Comparison of ENCODE assay signal across 2 cellular contexts in the genomic region with DNA sequence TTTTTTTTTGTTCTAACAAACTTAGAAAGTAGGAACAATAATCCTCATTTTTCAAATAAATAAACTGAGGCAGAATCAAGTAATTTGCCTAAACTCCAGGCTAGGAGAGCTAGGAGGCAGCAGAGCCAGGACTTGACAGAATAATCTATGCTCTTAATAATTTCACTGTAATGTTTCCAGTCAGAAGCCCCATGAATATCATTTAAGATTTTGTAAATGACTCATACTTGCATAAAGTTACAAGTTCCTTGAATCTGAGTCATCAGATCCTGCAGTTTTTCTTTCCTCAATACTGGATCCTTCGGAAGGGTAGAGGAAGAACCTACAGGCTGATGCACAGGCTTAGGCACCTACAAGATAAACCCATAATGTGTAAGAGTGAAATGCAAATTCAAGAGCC.
TF ChIP-seq lines count a peak whose summit lies in the region.

No MANE protein-coding gene starts in this region.

TF ChIP-seq in HEK293, 187 proteins besides CTCF, POLR2A, EP300 and RAD21 (continued from another document):
- TF ChIP-seq ZNF366 (tag by site-specific recombination; conservative IDR thresholded peaks at IDR 0.05): peak; percentile 60
- no peak for TF ChIP-seq GLIS1 (tag by site-specific recombination; IDR thresholded peaks at IDR 0.05)
- TF ChIP-seq SETDB1 (IDR thresholded peaks at IDR 0.05; ENCODE audit: insufficient read length, low read length): no peak

TF ChIP-seq in HepG2, 621 proteins besides CTCF, POLR2A, EP300 and RAD21 (continued from another document):
- TF ChIP-seq ARID5B (CRISPR knock-in tag; IDR thresholded peaks at IDR 0.05) (no peak), NR2F6 (IDR thresholded peaks at IDR 0.05) (no peak), NR2F6 (CRISPR knock-in tag; IDR thresholded peaks at IDR 0.05) (no peak), ZNF18 (CRISPR knock-in tag; IDR thresholded peaks at IDR 0.05; ENCODE audit: insufficient replicate concordance) (no peak), REPIN1 (CRISPR knock-in tag; IDR thresholded peaks at IDR 0.05; ENCODE audit: borderline replicate concordance, low read depth) (no peak), TOE1 (CRISPR knock-in tag; IDR thresholded peaks at IDR 0.05) (no peak), ZNF224 (CRISPR knock-in tag; IDR thresholded peaks at IDR 0.05) (no peak)
- TF ChIP-seq, protein P1, sequence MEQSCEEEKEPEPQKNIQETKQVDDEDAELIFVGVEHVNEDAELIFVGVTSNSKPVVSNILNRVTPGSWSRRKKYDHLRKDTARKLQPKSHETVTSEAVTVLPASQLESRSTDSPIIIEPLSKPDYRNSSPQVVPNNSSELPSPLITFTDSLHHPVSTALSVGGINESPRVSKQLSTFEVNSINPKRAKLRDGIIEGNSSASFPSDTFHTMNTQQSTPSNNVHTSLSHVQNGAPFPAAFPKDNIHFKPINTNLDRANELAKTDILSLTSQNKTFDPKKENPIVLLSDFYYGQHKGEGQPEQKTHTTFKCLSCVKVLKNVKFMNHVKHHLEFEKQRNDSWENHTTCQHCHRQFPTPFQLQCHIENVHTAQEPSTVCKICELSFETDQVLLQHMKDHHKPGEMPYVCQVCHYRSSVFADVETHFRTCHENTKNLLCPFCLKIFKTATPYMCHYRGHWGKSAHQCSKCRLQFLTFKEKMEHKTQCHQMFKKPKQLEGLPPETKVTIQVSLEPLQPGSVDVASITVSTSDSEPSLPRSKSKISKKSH (CRISPR knock-in tag; IDR thresholded peaks at IDR 0.05; ENCODE audit: borderline replicate concordance): no peak
